1 cellular context compared by ENCODE assay signal in genomic region chr7:158684329-158684728, GRCh38.
TF ChIP-seq lines count a peak whose summit lies in the region.

No MANE protein-coding gene starts in this region.

TF ChIP-seq in IMR-90, 13 proteins besides CTCF, POLR2A, EP300 and RAD21:
- TF ChIP-seq NFE2L2 (IDR thresholded peaks at IDR 0.05; ENCODE audit: low read depth, low read length) (no peak), CEBPB (IDR thresholded peaks at IDR 0.05; ENCODE audit: low read depth, low read length) (no peak), ELK1 (IDR thresholded peaks at IDR 0.05; ENCODE audit: borderline replicate concordance, low read depth, low read length) (no peak), MAFK (IDR thresholded peaks at IDR 0.05; ENCODE audit: low read depth, low read length) (no peak), BHLHE40 (IDR thresholded peaks at IDR 0.05; ENCODE audit: low read depth, low read length) (no peak), MAZ (IDR thresholded peaks at IDR 0.05; ENCODE audit: borderline replicate concordance, low read depth, low read length) (no peak), MXI1 (IDR thresholded peaks at IDR 0.05; ENCODE audit: borderline replicate concordance, low read depth, low read length) (no peak), SMC3 (IDR thresholded peaks at IDR 0.05; ENCODE audit: low read depth, low read length) (no peak), RCOR1 (IDR thresholded peaks at IDR 0.05; ENCODE audit: insufficient replicate concordance, low read length) (no peak), USF2 (IDR thresholded peaks at IDR 0.05; ENCODE audit: low read depth, low read length) (no peak), FOS (IDR thresholded peaks at IDR 0.05; ENCODE audit: low read depth, low read length) (no peak), RFX5 (IDR thresholded peaks at IDR 0.05; ENCODE audit: low read depth, low read length) (no peak), CHD1 (IDR thresholded peaks at IDR 0.05; ENCODE audit: low read depth, low read length) (no peak)
